In genomic region chr12:94165670-94166069, GRCh38 we compare ENCODE assay signal across 23 cellular contexts.
"Had no signal": no experiment of that assay in that cellular context is flagged by ENCODE, and none has a peak within 500 bp of the region (broad histone marks: within the 10 kb centered on the region; RNA-seq: fewer than 3 reads in every experiment).

No MANE protein-coding gene starts in this region.

- H3K4me3 ChIP-seq: breast epithelium, MG63 had no signal

- H3K27me3 ChIP-seq: breast epithelium had no signal

- H3K4me1 ChIP-seq: breast epithelium had no signal

- H3K9me3 Mint-ChIP-seq: activated CD4-positive, alpha-beta memory T cell treated with anti-CD3 and anti-CD28 coated beads for 36 hours; activated naive CD4-positive, alpha-beta T cell treated with anti-CD3 and anti-CD28 coated beads, Interleukin-2, amount 10 ng/mL, durations not matched to agents 7 days and 5 days; activated naive CD8-positive, alpha-beta T cell treated with anti-CD3 and anti-CD28 coated beads for 36 hours had no signal

- H3K27ac Mint-ChIP-seq: activated B cell treated with CpG ODN at 0.5 μM for 24 hours; activated CD4-positive, alpha-beta memory T cell treated with anti-CD3 and anti-CD28 coated beads for 36 hours; activated CD4-positive, alpha-beta T cell treated with anti-CD3 and anti-CD28 coated beads, Interleukin-2, amount 10 ng/mL, durations not matched to agents 24 days and 14 days; activated naive CD4-positive, alpha-beta T cell treated with anti-CD3 and anti-CD28 coated beads, Interleukin-2, amount 10 ng/mL, durations not matched to agents 7 days and 5 days; activated naive CD8-positive, alpha-beta T cell treated with anti-CD3 and anti-CD28 coated beads for 36 hours; activated T-cell treated with anti-CD3 and anti-CD28 coated beads, Interleukin-2, amount 50 U/mL, for 72 hours; activated T-helper 2 cell treated with anti-CD3 and anti-CD28 coated beads, Interferon-gamma antibody, Interleukin-2, Interleukin-4, amounts not matched to agents 10 μg/mL and 5 μg/mL and 100 μg/mL, durations not matched to agents 14 hours and 24 hours and 36 hours had no signal

- H3K27me3 Mint-ChIP-seq: activated B cell treated with CpG ODN at 0.5 μM for 24 hours; activated CD4-positive, alpha-beta memory T cell treated with anti-CD3 and anti-CD28 coated beads for 36 hours; activated CD4-positive, alpha-beta T cell treated with anti-CD3 and anti-CD28 coated beads, Interleukin-2, amount 10 ng/mL, durations not matched to agents 24 days and 14 days; activated naive CD4-positive, alpha-beta T cell treated with anti-CD3 and anti-CD28 coated beads, Interleukin-2, amount 10 ng/mL, durations not matched to agents 7 days and 5 days; activated naive CD8-positive, alpha-beta T cell treated with anti-CD3 and anti-CD28 coated beads for 36 hours had no signal

- DNase-seq: activated B cell treated with CpG ODN at 0.5 μM for 24 hours; activated CD4-positive, alpha-beta memory T cell treated with anti-CD3 and anti-CD28 coated beads for 36 hours; activated CD4-positive, alpha-beta T cell treated with anti-CD3 and anti-CD28 coated beads for 1 hour; activated CD4-positive, alpha-beta T cell treated with anti-CD3 and anti-CD28 coated beads, Interleukin-2, amount 10 ng/mL, durations not matched to agents 24 days and 14 days; activated CD8-positive, alpha-beta memory T cell treated with anti-CD3 and anti-CD28 coated beads, Interleukin-2, amount 50 U/mL, for 4 hours; activated gamma-delta T cell treated with Interleukin-2 at 50 U/mL for 16 hours; activated naive CD4-positive, alpha-beta T cell treated with anti-CD3 and anti-CD28 coated beads, Interleukin-2, amount 10 ng/mL, durations not matched to agents 7 days and 5 days; activated naive CD8-positive, alpha-beta T cell treated with anti-CD3 and anti-CD28 coated beads for 36 hours; activated T-cell treated with anti-CD3 and anti-CD28 coated beads, Interleukin-2, amount 50 U/mL, for 72 hours; caudate nucleus; MG63; MV-4-11; NCI-H1092 treated with DMSO at 0.1 percent for 48 hours; NCI-H1436; NCI-H1694 treated with DMSO at 0.1 percent for 48 hours; NCI-H2029 treated with DMSO at 0.1 percent for 48 hours; NCI-H510A treated with DMSO at 0.1 percent for 48 hours; NCI-H69; PC-3; SHP77 treated with DMSO at 0.1 percent for 48 hours; T1000 had no signal

- H3K36me3 ChIP-seq: breast epithelium, MG63 had no signal

- H3K27ac ChIP-seq: breast epithelium had no signal

- ATAC-seq: PC-3 had no signal

- H3K4me3 Mint-ChIP-seq: activated B cell treated with CpG ODN at 0.5 μM for 24 hours; activated CD4-positive, alpha-beta memory T cell treated with anti-CD3 and anti-CD28 coated beads for 36 hours; activated CD4-positive, alpha-beta T cell treated with anti-CD3 and anti-CD28 coated beads, Interleukin-2, amount 10 ng/mL, durations not matched to agents 24 days and 14 days; activated naive CD4-positive, alpha-beta T cell treated with anti-CD3 and anti-CD28 coated beads, Interleukin-2, amount 10 ng/mL, durations not matched to agents 7 days and 5 days; activated naive CD8-positive, alpha-beta T cell treated with anti-CD3 and anti-CD28 coated beads for 36 hours; activated T-cell treated with anti-CD3 and anti-CD28 coated beads, Interleukin-2, amount 50 U/mL, for 72 hours had no signal

- H3K9me3 ChIP-seq: breast epithelium, MG63 had no signal
